Comparison of ENCODE assay signal across 11 cellular contexts in the genomic region with DNA sequence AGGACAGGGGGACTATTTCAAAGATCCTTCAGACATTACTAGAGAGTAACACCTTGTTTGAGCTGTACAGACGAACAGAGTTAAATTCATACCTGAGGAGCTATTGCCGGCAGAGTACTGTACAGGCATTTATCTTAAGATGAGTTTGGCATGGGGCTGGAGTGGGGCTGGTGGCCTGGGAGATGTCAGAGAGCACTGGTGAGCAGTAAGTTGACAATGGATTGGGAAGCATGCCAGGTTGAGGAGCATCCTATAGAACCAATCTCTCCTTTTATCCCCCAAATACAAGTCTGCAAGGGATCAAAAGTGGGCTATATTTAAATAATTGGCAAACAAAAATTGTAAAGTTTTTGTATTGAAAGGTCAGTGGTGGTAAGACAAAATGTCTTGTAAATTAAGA. TPM values are rescaled to one million over a fixed set of nuclear protein-coding genes. Genes with fewer than 3 reads are reported as not detected.
"Had no signal": no experiment of that assay in that cellular context is flagged by ENCODE, and none has a peak within 500 bp of the region (broad histone marks: within the 10 kb centered on the region; RNA-seq: fewer than 3 reads in every experiment).

No MANE protein-coding gene starts in this region.

- H3K4me1 ChIP-seq: HAP-1 had no signal

- H3K9me3 ChIP-seq: HAP-1 had no signal

- ATAC-seq: HCT116, HepG2 had no signal

- H3K27ac ChIP-seq: GM23248, HL-60 had no signal

- DNase-seq: GM23248, GOT3, H7, HFFc6, KBM-7 had no signal

- H3K4me3 ChIP-seq: GM23248, HAP-1 had no signal

- H3K36me3 ChIP-seq: HAP-1 had no signal

RNA-seq across cellular contexts. Expression of a gene that starts 58.6 kb away (rescaled TPM):
- total RNA-seq: GM23248, H7, HepG2, HFFc6, HT1080 had no signal
- polyA plus RNA-seq: GM23248, HepG2, IgD-negative memory B cell had no signal
